ENCODE assay signal across 8 cellular contexts in genomic region chr11:3859373-3859881, GRCh38. TPM values are rescaled to one million over a fixed set of nuclear protein-coding genes. Genes with fewer than 3 reads are reported as not detected.
DNase-seq lines count a peak whose midpoint lies in the region; ATAC-seq lines count a peak whose summit lies in the region.

No MANE protein-coding gene starts in this region.

- DNase-seq in activated T-cell treated with anti-CD3 and anti-CD28 coated beads, Interleukin-2, amount 50 U/mL, for 24 hours, result peak; percentile 35
- no peak for DNase-seq in activated T-cell treated with anti-CD3 and anti-CD28 coated beads, Interleukin-2, amount 50 U/mL, for 1 hour
- DNase-seq in activated T-cell treated with anti-CD3 and anti-CD28 coated beads, Interleukin-2, amount 50 U/mL, for 72 hours, result peak; percentile 42 to 45
- DNase-seq in naive B cell, result no peak
- no peak for DNase-seq in activated CD4-positive, CD25-positive, alpha-beta regulatory T cell treated with anti-CD3 and anti-CD28 coated beads, Interleukin-2, amount 50 U/mL, for 72 hours
- DNase-seq in effector CD8-positive, alpha-beta T cell (lab: John Stamatoyannopoulos, UW), result no peak
- no peak for DNase-seq in AG08395 (ENCODE audit: low spot score)

- H3K27ac Mint-ChIP-seq in activated T-cell treated with anti-CD3 and anti-CD28 coated beads, Interleukin-2, amount 50 U/mL, for 24 hours, result peak overlapping the region; percentile 93
- peak overlapping the region; percentile 80 for H3K27ac Mint-ChIP-seq in activated T-cell treated with anti-CD3 and anti-CD28 coated beads, Interleukin-2, amount 50 U/mL, for 72 hours
- peak overlapping the region in 4 of 6 donors; percentile 22 to 99 (median 52) for H3K27ac Mint-ChIP-seq in naive B cell

- ATAC-seq in HG03175 (IDR thresholded peaks at IDR 0.05; ENCODE audit: unreplicated experiment) (peak; percentile 32), naive B cell (ENCODE audit: low read depth in 2 of 2) (no peak)
- ATAC-seq in activated T-cell treated with anti-CD3 and anti-CD28 coated beads, Interleukin-2, amount 50 U/mL, for 72 hours (replicated peaks in 1 of 2), result no peak

- peaks cover 70% of the 10 kb centered on the region for H3K4me1 Mint-ChIP-seq in activated T-cell treated with anti-CD3 and anti-CD28 coated beads, Interleukin-2, amount 50 U/mL, for 24 hours (ENCODE audit: low read depth)
- peaks cover 69% of the 10 kb centered on the region for H3K4me1 Mint-ChIP-seq in activated T-cell treated with anti-CD3 and anti-CD28 coated beads, Interleukin-2, amount 50 U/mL, for 72 hours (ENCODE audit: low read depth)
- H3K4me1 Mint-ChIP-seq in naive B cell, result peaks cover 65 to 83% (median 78%) of the 10 kb centered on the region in 3 donors

- peaks cover 44% of the 10 kb centered on the region for H3K36me3 Mint-ChIP-seq in activated T-cell treated with anti-CD3 and anti-CD28 coated beads, Interleukin-2, amount 50 U/mL, for 24 hours (ENCODE audit: low read depth)
- H3K36me3 Mint-ChIP-seq in activated T-cell treated with anti-CD3 and anti-CD28 coated beads, Interleukin-2, amount 50 U/mL, for 72 hours (ENCODE audit: insufficient read depth in 2 of 2), result peaks cover 2 to 19% of the 10 kb centered on the region in 2 donors
- H3K36me3 Mint-ChIP-seq in naive B cell, result peaks cover 0 to 4% of the 10 kb centered on the region in 2 donors

- no peaks in the 10 kb centered on the region for H3K9me3 Mint-ChIP-seq in activated T-cell treated with anti-CD3 and anti-CD28 coated beads, Interleukin-2, amount 50 U/mL, for 24 hours
- no peaks in the 10 kb centered on the region for H3K9me3 Mint-ChIP-seq in activated T-cell treated with anti-CD3 and anti-CD28 coated beads, Interleukin-2, amount 50 U/mL, for 72 hours
- no peaks in the 10 kb centered on the region for H3K9me3 Mint-ChIP-seq in naive B cell

- H3K27me3 Mint-ChIP-seq in activated T-cell treated with anti-CD3 and anti-CD28 coated beads, Interleukin-2, amount 50 U/mL, for 24 hours, result no peaks in the 10 kb centered on the region
- no peaks in the 10 kb centered on the region for H3K27me3 Mint-ChIP-seq in activated T-cell treated with anti-CD3 and anti-CD28 coated beads, Interleukin-2, amount 50 U/mL, for 72 hours (ENCODE audit: low read depth)
- H3K27me3 Mint-ChIP-seq in naive B cell, result no peaks in the 10 kb centered on the region

- H3K4me3 Mint-ChIP-seq in activated T-cell treated with anti-CD3 and anti-CD28 coated beads, Interleukin-2, amount 50 U/mL, for 24 hours, result peak overlapping the region; percentile 98
- H3K4me3 Mint-ChIP-seq in activated T-cell treated with anti-CD3 and anti-CD28 coated beads, Interleukin-2, amount 50 U/mL, for 72 hours, result peak overlapping the region; percentile 100
- H3K4me3 Mint-ChIP-seq in naive B cell, result peak overlapping the region in 7 of 8 donors; percentile 83 to 99 (median 95)

RNA-seq across cellular contexts. Expression of gene STIM1, which starts 4.0 kb away (rescaled TPM):
- total RNA-seq in activated T-cell treated with anti-CD3 and anti-CD28 coated beads, Interleukin-2, amount 50 U/mL, for 72 hours, result 100 to 1,000 TPM; 129 to 157 TPM
- 10 to 100 TPM; 29.1 to 51.9 (median 35.0) TPM for polyA plus RNA-seq in naive B cell (ENCODE audit: low read depth in 6 of 6)

RNA-seq across cellular contexts. Expression of gene RHOG, which starts 18.7 kb away (rescaled TPM):
- total RNA-seq in activated T-cell treated with anti-CD3 and anti-CD28 coated beads, Interleukin-2, amount 50 U/mL, for 72 hours, result 100 to 1,000 TPM; 196 to 215 TPM
- polyA plus RNA-seq in naive B cell (ENCODE audit: low read depth in 6 of 6), result 100 to 1,000 TPM in 5 of 6 donors, 10 to 100 TPM in 1; 88.9 to 144 (median 117) TPM

RNA-seq across cellular contexts. Expression of gene PGAP2, which starts 51.1 kb away (rescaled TPM):
- 10 to 100 TPM; 37.6 to 45.9 TPM for total RNA-seq in activated T-cell treated with anti-CD3 and anti-CD28 coated beads, Interleukin-2, amount 50 U/mL, for 72 hours
- polyA plus RNA-seq in naive B cell (ENCODE audit: low read depth in 6 of 6), result 10 to 100 TPM; 16.6 to 29.1 (median 19.3) TPM

Comparison
In these comparisons a context has a peak if more than half of its experiments do, and no peak if none do; other contexts are left out.
1. DNase-seq: peak in activated T-cell treated with anti-CD3 and anti-CD28 coated beads, Interleukin-2, amount 50 U/mL, for 24 hours (single experiment) and activated T-cell treated with anti-CD3 and anti-CD28 coated beads, Interleukin-2, amount 50 U/mL, for 72 hours (2 of 2); none in activated T-cell treated with anti-CD3 and anti-CD28 coated beads, Interleukin-2, amount 50 U/mL, for 1 hour (single experiment), naive B cell (single experiment), activated CD4-positive, CD25-positive, alpha-beta regulatory T cell treated with anti-CD3 and anti-CD28 coated beads, Interleukin-2, amount 50 U/mL, for 72 hours (single experiment), effector CD8-positive, alpha-beta T cell (single experiment) and AG08395 (single experiment).
2. Peak in every context shown above with its lines, with median percentiles within 50 percentile points of each other: H3K27ac Mint-ChIP-seq and H3K4me3 Mint-ChIP-seq.